In genomic region chr3:99842826-99843589, GRCh38 we compare ENCODE assay signal across 8 cellular contexts. TPM values are rescaled to one million over a fixed set of nuclear protein-coding genes. Genes with fewer than 3 reads are reported as not detected.
DNase-seq lines count a peak whose midpoint lies in the region; ATAC-seq and TF ChIP-seq lines count a peak whose summit lies in the region.

No MANE protein-coding gene starts in this region.

- no peak overlapping the region for H4K8ac ChIP-seq in neuronal stem cell (ENCODE audit: low read depth, low read length)

- H3K27me3 ChIP-seq in AG04450 (ENCODE audit: control insufficient read depth, insufficient read depth, low read length) (no peaks in the 10 kb centered on the region), SJSA1 (replicated peaks) (no peaks in the 10 kb centered on the region), neuronal stem cell (ENCODE audit: control insufficient read depth in 3 of 3, insufficient read depth in 3 of 3, low read depth in 1 of 3, low read length in 3 of 3) (no peaks in the 10 kb centered on the region)

- no peak overlapping the region for H2BK15ac ChIP-seq in neuronal stem cell (ENCODE audit: low read length)

- H3K36me3 ChIP-seq in SJSA1 (peaks cover 11% of the 10 kb centered on the region), neuronal stem cell (replicated peaks in 1 of 2; ENCODE audit: control insufficient read depth in 2 of 2, insufficient read depth in 2 of 2, low read length in 2 of 2) (no peaks in the 10 kb centered on the region)

- peak overlapping the region; percentile 15 for H2AFZ ChIP-seq in neuronal stem cell (ENCODE audit: low read length)

- peak; percentile 75 for ATAC-seq in GM18498 (IDR thresholded peaks at IDR 0.05; ENCODE audit: unreplicated experiment)

- DNase-seq in AG04450 (ENCODE audit: low read depth, low spot score) (no peak), SJSA1 (ENCODE audit: low read depth in 1 of 2, low spot score in 2 of 2) (peak in 1 of 2 experiments; percentile 54), fibroblast of gingiva (ENCODE audit: low read depth) (peak; percentile 54), neuronal stem cell (ENCODE audit: low spot score) (no peak), T-helper 9 cell (no peak), HPDE6-E6E7 (ENCODE audit: extremely low spot score) (no peak)

- H3K4me2 ChIP-seq in neuronal stem cell (ENCODE audit: insufficient read depth, low read length, poor library complexity, severe bottlenecking): no peak overlapping the region

- H3K18ac ChIP-seq in neuronal stem cell (ENCODE audit: low read length): no peak overlapping the region

- TF ChIP-seq RAD21 in Ishikawa (IDR thresholded peaks at IDR 0.05; ENCODE audit: low read depth): peak; percentile 75

- no peak overlapping the region for H3K14ac ChIP-seq in neuronal stem cell (ENCODE audit: low read length)

- no peak overlapping the region for H2BK12ac ChIP-seq in neuronal stem cell (ENCODE audit: low read length)

- no peak overlapping the region for H3K9ac ChIP-seq in neuronal stem cell (ENCODE audit: low read depth, low read length, poor library complexity)

- H3K23ac ChIP-seq in neuronal stem cell (ENCODE audit: low read depth, low read length, poor library complexity): no peak overlapping the region

- H4K91ac ChIP-seq in neuronal stem cell (ENCODE audit: low read depth, low read length, poor library complexity): no peak overlapping the region

- POLR2A ChIA-PET in AG04450 (lab: Yijun Ruan, JAX): interaction anchor here (0.6 to 1.7 kb wide), 3 partner anchors 55 to 231 kb away, joined by 3 to 4 read pairs (median 4); no protein-coding TSS in a partner anchor

- peaks cover 19% of the 10 kb centered on the region for H3K4me1 ChIP-seq in SJSA1 (replicated peaks)
- peaks cover 2 to 4% of the 10 kb centered on the region in 2 donors for H3K4me1 ChIP-seq in neuronal stem cell (ENCODE audit: control insufficient read depth in 2 of 2, insufficient read depth in 1 of 2, low read depth in 1 of 2, low read length in 2 of 2)

- no peak for TF ChIP-seq EP300 in Ishikawa (IDR thresholded peaks at IDR 0.05; ENCODE audit: borderline replicate concordance)

- no peak overlapping the region for H2BK5ac ChIP-seq in neuronal stem cell (ENCODE audit: low read length)

- peak; percentile 76 for TF ChIP-seq CTCF in AG04450 (IDR thresholded peaks at IDR 0.05; ENCODE audit: low read depth, low read length)

- no peak overlapping the region for H3K27ac ChIP-seq in AG04450 (ENCODE audit: low read depth, low read length)
- H3K27ac ChIP-seq in SJSA1: peak overlapping the region; percentile 26; the same call in 1 of the 2 replicates
- H3K27ac ChIP-seq in neuronal stem cell (replicated peaks; ENCODE audit: low read length): no peak overlapping the region

- H2BK120ac ChIP-seq in neuronal stem cell (ENCODE audit: low read depth, low read length): no peak overlapping the region

- H3K4me3 ChIP-seq in AG04450 (ENCODE audit: low read depth, low read length) (no peak overlapping the region), SJSA1 (no peak overlapping the region), neuronal stem cell (ENCODE audit: low read length in 2 of 2) (no peak overlapping the region)

- peaks cover 1% of the 10 kb centered on the region for H3K79me1 ChIP-seq in neuronal stem cell (ENCODE audit: low read depth, low read length)

- H3K9me3 ChIP-seq in AG04450 (ENCODE audit: control insufficient read depth, insufficient read depth, low read length) (no peaks in the 10 kb centered on the region), SJSA1 (replicated peaks) (no peaks in the 10 kb centered on the region), neuronal stem cell (replicated peaks in 1 of 2; ENCODE audit: control insufficient read depth in 2 of 2, insufficient read depth in 1 of 2, low read depth in 1 of 2, low read length in 2 of 2) (no peaks in the 10 kb centered on the region)

- no peak overlapping the region for H2AK5ac ChIP-seq in neuronal stem cell (ENCODE audit: low read depth, low read length)

- WGBS in neuronal stem cell (ENCODE audit: extremely low coverage in 2 of 2, insufficient read length in 2 of 2, insufficient replicate concordance in 1 of 2), 2 donors: no CpG with 5 or more reads among the region's 2 CpGs

- no peak overlapping the region for H3K4ac ChIP-seq in neuronal stem cell (ENCODE audit: low read length)

- CTCF ChIA-PET in AG04450 (lab: Charles Lee): interaction anchor here (0.6 to 2.6 kb wide), 62 partner anchors 10 to 820 kb away, joined by 3 to 56 read pairs (median 4); partner anchors contain the start of gene CMSS1

TF ChIP-seq in Ishikawa, 13 proteins besides CTCF, POLR2A, EP300 and RAD21:
- TF ChIP-seq EGR1 (IDR thresholded peaks at IDR 0.05) (no peak), CREB1 (IDR thresholded peaks at IDR 0.05; ENCODE audit: low read depth) (no peak), TCF12 (IDR thresholded peaks at IDR 0.05; ENCODE audit: low read depth) (no peak), MAX (IDR thresholded peaks at IDR 0.05) (no peak), NFIC (IDR thresholded peaks at IDR 0.05) (peak; percentile 8; the same call in 1 of the 2 replicates), TEAD4 (IDR thresholded peaks at IDR 0.05) (peak; percentile 69), YY1 (IDR thresholded peaks at IDR 0.05; ENCODE audit: low read depth) (no peak), USF1 (IDR thresholded peaks at IDR 0.05) (no peak), FOXM1 (IDR thresholded peaks at IDR 0.05; ENCODE audit: borderline replicate concordance, low read depth) (no peak), TAF1 (IDR thresholded peaks at IDR 0.05; ENCODE audit: low read depth) (no peak)

RNA-seq across cellular contexts. Expression of gene CMSS1, which starts 25.3 kb away (rescaled TPM):
- 11.9 and 15.7 TPM in 2 replicates for polyA plus RNA-seq in AG04450 (2011; rRNA removed)
- 2.9 and 5.1 TPM in 2 replicates for polyA minus RNA-seq in AG04450 (2011; rRNA and poly(A)+ RNA removed)
- 26.7 and 29.5 TPM in 2 replicates for total RNA-seq in SJSA1 (2014; rRNA removed; shearing (Covaris generic))
- polyA plus RNA-seq in neuronal stem cell (2013, experiment 1 of 2): 96.3 TPM
- 93.1 TPM for polyA plus RNA-seq in neuronal stem cell (2013, experiment 2 of 2)
